Comparison of ENCODE assay signal across 1 cellular context in the genomic region with DNA sequence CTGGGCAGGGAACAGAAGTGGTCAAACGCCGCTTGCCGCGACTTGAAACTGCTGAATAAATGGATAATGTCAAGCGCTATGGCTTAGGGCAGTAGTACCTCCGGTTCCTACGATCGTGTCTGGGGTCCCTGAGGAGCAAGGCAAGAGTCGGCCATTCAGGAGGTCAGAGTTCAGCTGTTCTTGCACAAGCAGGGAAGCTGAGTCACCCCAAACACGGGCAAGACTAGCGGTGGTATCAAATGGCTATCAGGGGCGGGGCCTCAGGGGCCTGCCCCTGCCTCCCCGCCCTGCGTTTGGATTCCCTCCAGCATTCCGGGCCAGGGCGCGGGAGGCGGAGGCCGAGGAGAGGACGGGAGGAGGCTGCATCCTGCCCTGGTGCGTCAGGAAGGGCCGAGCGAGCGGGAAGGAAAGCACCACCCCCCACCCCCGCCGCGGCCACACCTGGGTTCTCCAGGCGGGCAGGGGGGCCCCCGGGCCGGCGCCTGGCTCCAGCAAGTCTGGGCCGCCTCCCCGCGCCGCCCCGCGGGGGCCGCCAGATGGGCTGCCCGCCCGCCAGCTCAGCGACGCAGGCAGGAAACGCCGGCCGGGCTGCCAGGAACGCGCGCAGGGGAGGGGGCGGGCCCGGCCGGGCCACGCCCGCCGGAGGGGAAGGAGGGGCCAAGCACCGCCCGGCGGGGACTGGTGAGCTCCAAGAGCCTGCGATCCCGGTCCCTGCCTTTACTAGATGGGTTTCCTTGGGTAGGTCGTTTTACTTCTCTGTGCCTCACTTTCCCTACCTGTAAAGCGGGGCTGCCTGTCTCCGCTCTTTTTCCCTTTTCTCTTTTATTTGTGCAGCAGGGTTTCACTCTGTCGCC.
TF ChIP-seq lines count a peak whose summit lies in the region.

No MANE protein-coding gene starts in this region.

TF ChIP-seq in HepG2, 621 proteins besides CTCF, POLR2A, EP300 and RAD21 (continued from another document and continues in another):
- TF ChIP-seq, protein P1, sequence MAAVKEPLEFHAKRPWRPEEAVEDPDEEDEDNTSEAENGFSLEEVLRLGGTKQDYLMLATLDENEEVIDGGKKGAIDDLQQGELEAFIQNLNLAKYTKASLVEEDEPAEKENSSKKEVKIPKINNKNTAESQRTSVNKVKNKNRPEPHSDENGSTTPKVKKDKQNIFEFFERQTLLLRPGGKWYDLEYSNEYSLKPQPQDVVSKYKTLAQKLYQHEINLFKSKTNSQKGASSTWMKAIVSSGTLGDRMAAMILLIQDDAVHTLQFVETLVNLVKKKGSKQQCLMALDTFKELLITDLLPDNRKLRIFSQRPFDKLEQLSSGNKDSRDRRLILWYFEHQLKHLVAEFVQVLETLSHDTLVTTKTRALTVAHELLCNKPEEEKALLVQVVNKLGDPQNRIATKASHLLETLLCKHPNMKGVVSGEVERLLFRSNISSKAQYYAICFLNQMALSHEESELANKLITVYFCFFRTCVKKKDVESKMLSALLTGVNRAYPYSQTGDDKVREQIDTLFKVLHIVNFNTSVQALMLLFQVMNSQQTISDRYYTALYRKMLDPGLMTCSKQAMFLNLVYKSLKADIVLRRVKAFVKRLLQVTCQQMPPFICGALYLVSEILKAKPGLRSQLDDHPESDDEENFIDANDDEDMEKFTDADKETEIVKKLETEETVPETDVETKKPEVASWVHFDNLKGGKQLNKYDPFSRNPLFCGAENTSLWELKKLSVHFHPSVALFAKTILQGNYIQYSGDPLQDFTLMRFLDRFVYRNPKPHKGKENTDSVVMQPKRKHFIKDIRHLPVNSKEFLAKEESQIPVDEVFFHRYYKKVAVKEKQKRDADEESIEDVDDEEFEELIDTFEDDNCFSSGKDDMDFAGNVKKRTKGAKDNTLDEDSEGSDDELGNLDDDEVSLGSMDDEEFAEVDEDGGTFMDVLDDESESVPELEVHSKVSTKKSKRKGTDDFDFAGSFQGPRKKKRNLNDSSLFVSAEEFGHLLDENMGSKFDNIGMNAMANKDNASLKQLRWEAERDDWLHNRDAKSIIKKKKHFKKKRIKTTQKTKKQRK (IDR thresholded peaks at IDR 0.05; ENCODE audit: low read length) = no peak
- TF ChIP-seq ZNF556 (CRISPR knock-in tag; IDR thresholded peaks at IDR 0.05; ENCODE audit: borderline replicate concordance) (peak; percentile 97; the same call in 1 of the 2 replicates), CHD2 (IDR thresholded peaks at IDR 0.05; ENCODE audit: low read depth, low read length) (peak; percentile 65), ZNF121 (CRISPR knock-in tag; IDR thresholded peaks at IDR 0.05) (peak; percentile 84; the same call in 1 of the 2 replicates), ZFAT (CRISPR knock-in tag; conservative IDR thresholded peaks at IDR 0.05) (peak; percentile 74; the same call in 1 of the 2 replicates), ZFP36 (IDR thresholded peaks at IDR 0.05; ENCODE audit: borderline replicate concordance, low read depth, low read length, partially characterized antibody) (no peak), ZNF256 (CRISPR knock-in tag; conservative IDR thresholded peaks at IDR 0.05) (peak; percentile 95), ZNF3 (CRISPR knock-in tag; IDR thresholded peaks at IDR 0.05) (no peak; the same call in 1 of the 2 replicates), RFXAP (CRISPR knock-in tag; IDR thresholded peaks at IDR 0.05; ENCODE audit: borderline replicate concordance) (peak; percentile 86; the same call in 1 of the 2 replicates), FOXM1 (CRISPR knock-in tag; IDR thresholded peaks at IDR 0.05) (peak; percentile 66; the same call in 1 of the 2 replicates), PAX8 (CRISPR knock-in tag; IDR thresholded peaks at IDR 0.05; ENCODE audit: borderline replicate concordance) (no peak; the same call in 1 of the 2 replicates), EZH2 (conservative IDR thresholded peaks at IDR 0.05; ENCODE audit: low read depth, low read length) (no peak), HNRNPLL (IDR thresholded peaks at IDR 0.05; ENCODE audit: low read depth, low read length, poor library complexity, severe bottlenecking) (peak; percentile 86), TEAD3 (CRISPR knock-in tag; optimal IDR thresholded peaks at IDR 0.05; ENCODE audit: borderline replicate concordance) (peak; percentile 97), ZSCAN9 (CRISPR knock-in tag; IDR thresholded peaks at IDR 0.05; ENCODE audit: borderline replicate concordance) (peak; percentile 90; the same call in 1 of the 2 replicates), SNAPC2 (CRISPR knock-in tag; IDR thresholded peaks at IDR 0.05) (peak; percentile 86), DNMT3B (CRISPR knock-in tag; conservative IDR thresholded peaks at IDR 0.05) (peak; percentile 95), MIER3 (CRISPR knock-in tag; IDR thresholded peaks at IDR 0.05; ENCODE audit: borderline replicate concordance) (peak; percentile 97), GPN1 (CRISPR knock-in tag; IDR thresholded peaks at IDR 0.05; ENCODE audit: borderline replicate concordance) (no peak), ZNF619 (CRISPR knock-in tag; IDR thresholded peaks at IDR 0.05) (peak; percentile 54), ISL2 (CRISPR knock-in tag; IDR thresholded peaks at IDR 0.05) (peak; percentile 94)
- TF ChIP-seq, protein P2, sequence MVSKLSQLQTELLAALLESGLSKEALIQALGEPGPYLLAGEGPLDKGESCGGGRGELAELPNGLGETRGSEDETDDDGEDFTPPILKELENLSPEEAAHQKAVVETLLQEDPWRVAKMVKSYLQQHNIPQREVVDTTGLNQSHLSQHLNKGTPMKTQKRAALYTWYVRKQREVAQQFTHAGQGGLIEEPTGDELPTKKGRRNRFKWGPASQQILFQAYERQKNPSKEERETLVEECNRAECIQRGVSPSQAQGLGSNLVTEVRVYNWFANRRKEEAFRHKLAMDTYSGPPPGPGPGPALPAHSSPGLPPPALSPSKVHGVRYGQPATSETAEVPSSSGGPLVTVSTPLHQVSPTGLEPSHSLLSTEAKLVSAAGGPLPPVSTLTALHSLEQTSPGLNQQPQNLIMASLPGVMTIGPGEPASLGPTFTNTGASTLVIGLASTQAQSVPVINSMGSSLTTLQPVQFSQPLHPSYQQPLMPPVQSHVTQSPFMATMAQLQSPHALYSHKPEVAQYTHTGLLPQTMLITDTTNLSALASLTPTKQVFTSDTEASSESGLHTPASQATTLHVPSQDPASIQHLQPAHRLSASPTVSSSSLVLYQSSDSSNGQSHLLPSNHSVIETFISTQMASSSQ (IDR thresholded peaks at IDR 0.05; ENCODE audit: low read depth) = peak; percentile 72
- TF ChIP-seq, protein P2 (CRISPR knock-in tag; IDR thresholded peaks at IDR 0.05; ENCODE audit: borderline replicate concordance) = peak; percentile 97
- TF ChIP-seq, protein P3, sequence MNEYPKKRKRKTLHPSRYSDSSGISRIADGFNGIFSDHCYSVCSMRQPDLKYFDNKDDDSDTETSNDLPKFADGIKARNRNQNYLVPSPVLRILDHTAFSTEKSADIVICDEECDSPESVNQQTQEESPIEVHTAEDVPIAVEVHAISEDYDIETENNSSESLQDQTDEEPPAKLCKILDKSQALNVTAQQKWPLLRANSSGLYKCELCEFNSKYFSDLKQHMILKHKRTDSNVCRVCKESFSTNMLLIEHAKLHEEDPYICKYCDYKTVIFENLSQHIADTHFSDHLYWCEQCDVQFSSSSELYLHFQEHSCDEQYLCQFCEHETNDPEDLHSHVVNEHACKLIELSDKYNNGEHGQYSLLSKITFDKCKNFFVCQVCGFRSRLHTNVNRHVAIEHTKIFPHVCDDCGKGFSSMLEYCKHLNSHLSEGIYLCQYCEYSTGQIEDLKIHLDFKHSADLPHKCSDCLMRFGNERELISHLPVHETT (CRISPR knock-in tag; conservative IDR thresholded peaks at IDR 0.05) = peak; percentile 76; the same call in 1 of the 2 replicates
- TF ChIP-seq, protein P4, sequence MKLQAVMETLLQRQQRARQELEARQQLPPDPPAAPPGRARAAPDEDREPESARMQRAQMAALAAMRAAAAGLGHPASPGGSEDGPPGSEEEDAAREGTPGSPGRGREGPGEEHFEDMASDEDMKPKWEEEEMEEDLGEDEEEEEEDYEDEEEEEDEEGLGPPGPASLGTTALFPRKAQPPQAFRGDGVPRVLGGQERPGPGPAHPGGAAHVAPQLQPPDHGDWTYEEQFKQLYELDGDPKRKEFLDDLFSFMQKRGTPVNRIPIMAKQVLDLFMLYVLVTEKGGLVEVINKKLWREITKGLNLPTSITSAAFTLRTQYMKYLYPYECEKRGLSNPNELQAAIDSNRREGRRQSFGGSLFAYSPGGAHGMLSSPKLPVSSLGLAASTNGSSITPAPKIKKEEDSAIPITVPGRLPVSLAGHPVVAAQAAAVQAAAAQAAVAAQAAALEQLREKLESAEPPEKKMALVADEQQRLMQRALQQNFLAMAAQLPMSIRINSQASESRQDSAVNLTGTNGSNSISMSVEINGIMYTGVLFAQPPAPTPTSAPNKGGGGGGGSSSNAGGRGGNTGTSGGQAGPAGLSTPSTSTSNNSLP (IDR thresholded peaks at IDR 0.05; ENCODE audit: low read depth, low read length) = peak; percentile 91
- TF ChIP-seq, protein P5, sequence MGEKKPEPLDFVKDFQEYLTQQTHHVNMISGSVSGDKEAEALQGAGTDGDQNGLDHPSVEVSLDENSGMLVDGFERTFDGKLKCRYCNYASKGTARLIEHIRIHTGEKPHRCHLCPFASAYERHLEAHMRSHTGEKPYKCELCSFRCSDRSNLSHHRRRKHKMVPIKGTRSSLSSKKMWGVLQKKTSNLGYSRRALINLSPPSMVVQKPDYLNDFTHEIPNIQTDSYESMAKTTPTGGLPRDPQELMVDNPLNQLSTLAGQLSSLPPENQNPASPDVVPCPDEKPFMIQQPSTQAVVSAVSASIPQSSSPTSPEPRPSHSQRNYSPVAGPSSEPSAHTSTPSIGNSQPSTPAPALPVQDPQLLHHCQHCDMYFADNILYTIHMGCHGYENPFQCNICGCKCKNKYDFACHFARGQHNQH (CRISPR knock-in tag; IDR thresholded peaks at IDR 0.05) = peak; percentile 99
- TF ChIP-seq, protein P6, sequence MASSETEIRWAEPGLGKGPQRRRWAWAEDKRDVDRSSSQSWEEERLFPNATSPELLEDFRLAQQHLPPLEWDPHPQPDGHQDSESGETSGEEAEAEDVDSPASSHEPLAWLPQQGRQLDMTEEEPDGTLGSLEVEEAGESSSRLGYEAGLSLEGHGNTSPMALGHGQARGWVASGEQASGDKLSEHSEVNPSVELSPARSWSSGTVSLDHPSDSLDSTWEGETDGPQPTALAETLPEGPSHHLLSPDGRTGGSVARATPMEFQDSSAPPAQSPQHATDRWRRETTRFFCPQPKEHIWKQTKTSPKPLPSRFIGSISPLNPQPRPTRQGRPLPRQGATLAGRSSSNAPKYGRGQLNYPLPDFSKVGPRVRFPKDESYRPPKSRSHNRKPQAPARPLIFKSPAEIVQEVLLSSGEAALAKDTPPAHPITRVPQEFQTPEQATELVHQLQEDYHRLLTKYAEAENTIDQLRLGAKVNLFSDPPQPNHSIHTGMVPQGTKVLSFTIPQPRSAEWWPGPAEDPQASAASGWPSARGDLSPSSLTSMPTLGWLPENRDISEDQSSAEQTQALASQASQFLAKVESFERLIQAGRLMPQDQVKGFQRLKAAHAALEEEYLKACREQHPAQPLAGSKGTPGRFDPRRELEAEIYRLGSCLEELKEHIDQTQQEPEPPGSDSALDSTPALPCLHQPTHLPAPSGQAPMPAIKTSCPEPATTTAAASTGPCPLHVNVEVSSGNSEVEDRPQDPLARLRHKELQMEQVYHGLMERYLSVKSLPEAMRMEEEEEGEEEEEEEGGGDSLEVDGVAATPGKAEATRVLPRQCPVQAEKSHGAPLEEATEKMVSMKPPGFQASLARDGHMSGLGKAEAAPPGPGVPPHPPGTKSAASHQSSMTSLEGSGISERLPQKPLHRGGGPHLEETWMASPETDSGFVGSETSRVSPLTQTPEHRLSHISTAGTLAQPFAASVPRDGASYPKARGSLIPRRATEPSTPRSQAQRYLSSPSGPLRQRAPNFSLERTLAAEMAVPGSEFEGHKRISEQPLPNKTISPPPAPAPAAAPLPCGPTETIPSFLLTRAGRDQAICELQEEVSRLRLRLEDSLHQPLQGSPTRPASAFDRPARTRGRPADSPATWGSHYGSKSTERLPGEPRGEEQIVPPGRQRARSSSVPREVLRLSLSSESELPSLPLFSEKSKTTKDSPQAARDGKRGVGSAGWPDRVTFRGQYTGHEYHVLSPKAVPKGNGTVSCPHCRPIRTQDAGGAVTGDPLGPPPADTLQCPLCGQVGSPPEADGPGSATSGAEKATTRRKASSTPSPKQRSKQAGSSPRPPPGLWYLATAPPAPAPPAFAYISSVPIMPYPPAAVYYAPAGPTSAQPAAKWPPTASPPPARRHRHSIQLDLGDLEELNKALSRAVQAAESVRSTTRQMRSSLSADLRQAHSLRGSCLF (CRISPR knock-in tag; IDR thresholded peaks at IDR 0.05; ENCODE audit: borderline replicate concordance) = peak; percentile 78; the same call in 1 of the 2 replicates
- TF ChIP-seq, protein P7, sequence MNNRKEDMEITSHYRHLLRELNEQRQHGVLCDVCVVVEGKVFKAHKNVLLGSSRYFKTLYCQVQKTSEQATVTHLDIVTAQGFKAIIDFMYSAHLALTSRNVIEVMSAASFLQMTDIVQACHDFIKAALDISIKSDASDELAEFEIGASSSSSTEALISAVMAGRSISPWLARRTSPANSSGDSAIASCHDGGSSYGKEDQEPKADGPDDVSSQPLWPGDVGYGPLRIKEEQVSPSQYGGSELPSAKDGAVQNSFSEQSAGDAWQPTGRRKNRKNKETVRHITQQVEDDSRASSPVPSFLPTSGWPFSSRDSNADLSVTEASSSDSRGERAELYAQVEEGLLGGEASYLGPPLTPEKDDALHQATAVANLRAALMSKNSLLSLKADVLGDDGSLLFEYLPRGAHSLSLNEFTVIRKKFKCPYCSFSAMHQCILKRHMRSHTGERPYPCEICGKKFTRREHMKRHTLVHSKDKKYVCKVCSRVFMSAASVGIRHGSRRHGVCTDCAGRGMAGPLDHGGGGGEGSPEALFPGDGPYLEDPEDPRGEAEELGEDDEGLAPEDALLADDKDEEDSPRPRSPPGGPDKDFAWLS (CRISPR knock-in tag; IDR thresholded peaks at IDR 0.05; ENCODE audit: borderline replicate concordance) = no peak
- TF ChIP-seq, protein P8, sequence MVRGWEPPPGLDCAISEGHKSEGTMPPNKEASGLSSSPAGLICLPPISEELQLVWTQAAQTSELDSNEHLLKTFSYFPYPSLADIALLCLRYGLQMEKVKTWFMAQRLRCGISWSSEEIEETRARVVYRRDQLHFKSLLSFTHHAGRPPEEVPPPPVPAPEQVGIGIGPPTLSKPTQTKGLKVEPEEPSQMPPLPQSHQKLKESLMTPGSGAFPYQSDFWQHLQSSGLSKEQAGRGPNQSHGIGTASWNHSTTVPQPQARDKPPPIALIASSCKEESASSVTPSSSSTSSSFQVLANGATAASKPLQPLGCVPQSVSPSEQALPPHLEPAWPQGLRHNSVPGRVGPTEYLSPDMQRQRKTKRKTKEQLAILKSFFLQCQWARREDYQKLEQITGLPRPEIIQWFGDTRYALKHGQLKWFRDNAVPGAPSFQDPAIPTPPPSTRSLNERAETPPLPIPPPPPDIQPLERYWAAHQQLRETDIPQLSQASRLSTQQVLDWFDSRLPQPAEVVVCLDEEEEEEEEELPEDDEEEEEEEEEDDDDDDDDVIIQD (CRISPR knock-in tag; IDR thresholded peaks at IDR 0.05; ENCODE audit: low read depth) = peak; percentile 84
